In the genomic region with DNA sequence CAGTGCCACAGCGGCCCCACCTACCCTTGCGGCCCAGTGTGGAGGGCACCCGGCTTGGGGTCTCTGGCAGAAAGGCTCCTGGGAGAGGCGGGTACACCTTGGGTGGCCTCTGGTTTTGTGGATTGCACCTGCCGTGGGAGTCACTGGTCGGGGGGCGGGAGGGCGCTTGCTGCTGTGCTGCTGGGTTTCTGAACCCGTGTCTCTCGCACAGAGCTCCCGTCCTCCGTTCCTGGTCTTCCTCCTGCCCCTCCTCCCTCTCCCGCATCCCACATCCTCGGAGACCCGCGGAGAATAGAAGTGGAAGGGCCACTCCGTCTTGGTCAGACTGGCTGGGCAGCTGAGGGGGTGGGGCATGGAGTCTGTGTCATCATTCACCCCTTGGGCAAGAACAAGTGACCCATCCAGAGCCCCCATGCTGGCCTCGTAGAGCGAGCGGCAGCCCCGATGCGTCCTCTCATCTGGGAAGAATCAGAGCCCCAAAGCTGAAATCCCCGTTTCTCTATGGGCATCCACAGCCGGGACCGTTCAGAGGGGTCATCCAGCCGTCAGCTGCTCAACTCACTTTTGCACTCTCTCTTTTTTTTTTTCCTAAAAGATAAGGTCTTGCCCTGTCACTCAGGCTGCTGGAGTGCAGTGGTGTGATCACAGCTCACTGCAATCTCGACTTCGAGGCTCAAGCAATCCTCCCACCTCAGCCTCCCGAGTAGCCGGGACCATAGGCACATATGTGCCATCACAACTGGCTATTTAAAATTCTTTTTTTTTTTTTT, we compare ENCODE assay signal across 9 cellular contexts. TPM values are rescaled to one million over a fixed set of nuclear protein-coding genes. Genes with fewer than 3 reads are reported as not detected.
DNase-seq lines count a peak whose midpoint lies in the region; ATAC-seq, FAIRE-seq and TF ChIP-seq lines count a peak whose summit lies in the region.
"Had no signal": no experiment of that assay in that cellular context is flagged by ENCODE, and none has a peak within 500 bp of the region (broad histone marks: within the 10 kb centered on the region; RNA-seq: fewer than 3 reads in every experiment).

No MANE protein-coding gene starts in this region.

- H3K4me3 Mint-ChIP-seq in stimulated activated memory B cell treated with anti-CD40 and anti-IgM and Interleukin-4, amounts not matched to agents 10 μg/mL and 1 μg/mL and 100 μg/mL, for 72 hours, result no peak overlapping the region

- no peak for DNase-seq in HEK293T (ENCODE audit: extremely low spot score)
- DNase-seq in activated CD8-positive, alpha-beta memory T cell treated with anti-CD3 and anti-CD28 coated beads, Interleukin-2, amount 50 U/mL, for 4 hours, result peak; percentile 22
- peak; percentile 75 for DNase-seq in kidney
- DNase-seq in NCI-H2029 (lab: John Stamatoyannopoulos, UW), result no peak
- DNase-seq in nucleus accumbens (lab: John Stamatoyannopoulos, UW), result no peak
- DNase-seq: effector memory CD4-positive, alpha-beta T cell had no signal

- H3K4me3 ChIP-seq in kidney (ENCODE audit: low read length in 2 of 2), result no peak overlapping the region

- CTCF ChIA-PET in HEK293T (lab: Yijun Ruan, JAX), result interaction anchor here (1.0 kb wide), 1 partner anchor 28 kb away, joined by 3 read pairs; no protein-coding TSS in a partner anchor

- no peak for TF ChIP-seq CTCF in kidney (IDR thresholded peaks at IDR 0.05; ENCODE audit: borderline replicate concordance, extremely low read depth, insufficient read depth)

- H3K9ac ChIP-seq in kidney (ENCODE audit: low read length in 2 of 2), result peak overlapping the region in 1 of 2 donors; percentile 46

- ATAC-seq in stimulated activated memory B cell treated with anti-CD40 and anti-IgM and Interleukin-4, amounts not matched to agents 10 μg/mL and 1 μg/mL and 100 μg/mL, for 72 hours, result no peak
- no peak for ATAC-seq in HG02763 (IDR thresholded peaks at IDR 0.05; ENCODE audit: unreplicated experiment)

- POLR2A ChIA-PET in HEK293T (lab: Yijun Ruan, JAX), result interaction anchor here (0.9 to 1.0 kb wide), 2 partner anchors 29 to 32 kb away, joined by 3 read pairs; no protein-coding TSS in a partner anchor

- no peaks in the 10 kb centered on the region for H3K27me3 Mint-ChIP-seq in stimulated activated memory B cell treated with anti-CD40 and anti-IgM and Interleukin-4, amounts not matched to agents 10 μg/mL and 1 μg/mL and 100 μg/mL, for 72 hours

- peaks cover 22 to 35% of the 10 kb centered on the region in 2 donors for H3K4me1 ChIP-seq in kidney (ENCODE audit: control insufficient read depth in 1 of 2, insufficient read depth in 1 of 2, low read depth in 1 of 2, low read length in 2 of 2)

- H3K27ac ChIP-seq in kidney (ENCODE audit: low read depth in 2 of 2, low read length in 2 of 2), result peak overlapping the region; percentile 98

- H3K27ac Mint-ChIP-seq in stimulated activated memory B cell treated with anti-CD40 and anti-IgM and Interleukin-4, amounts not matched to agents 10 μg/mL and 1 μg/mL and 100 μg/mL, for 72 hours, result peak overlapping the region; percentile 90

- intact Hi-C loops in kidney (cut with DNase I), result no loop called here

- peaks cover 8% of the 10 kb centered on the region for H3K36me3 Mint-ChIP-seq in stimulated activated memory B cell treated with anti-CD40 and anti-IgM and Interleukin-4, amounts not matched to agents 10 μg/mL and 1 μg/mL and 100 μg/mL, for 72 hours

- H3K4me1 Mint-ChIP-seq in stimulated activated memory B cell treated with anti-CD40 and anti-IgM and Interleukin-4, amounts not matched to agents 10 μg/mL and 1 μg/mL and 100 μg/mL, for 72 hours, result peaks cover 39% of the 10 kb centered on the region

- no peaks in the 10 kb centered on the region for H3K9me3 ChIP-seq in kidney (ENCODE audit: control insufficient read depth in 1 of 2, low read length in 2 of 2)

- FAIRE-seq in kidney (lab: Jason Lieb, UNC), result no peak

- peaks cover 0 to 8% of the 10 kb centered on the region in 2 donors for H3K36me3 ChIP-seq in kidney (ENCODE audit: control insufficient read depth in 1 of 2, insufficient read depth in 2 of 2, low read length in 2 of 2)

- no peaks in the 10 kb centered on the region for H3K9me3 Mint-ChIP-seq in stimulated activated memory B cell treated with anti-CD40 and anti-IgM and Interleukin-4, amounts not matched to agents 10 μg/mL and 1 μg/mL and 100 μg/mL, for 72 hours

TF ChIP-seq in HEK293T, 16 proteins besides CTCF, POLR2A, EP300 and RAD21:
- TF ChIP-seq PKNOX1 (IDR thresholded peaks at IDR 0.05) (peak; percentile 43; the same call in 1 of the 2 replicates), HDGF (IDR thresholded peaks at IDR 0.05; ENCODE audit: borderline replicate concordance) (no peak)

RNA-seq across cellular contexts. Expression of gene MAFK, which starts 4.0 kb away (rescaled TPM):
- total RNA-seq in kidney, result 37.0 TPM
- polyA plus RNA-seq in kidney (ENCODE audit: insufficient read depth, low read depth, low replicate concordance), result 12.9 TPM

RNA-seq across cellular contexts. Expression of gene TMEM184A, which starts 21.5 kb away (rescaled TPM):
- total RNA-seq in kidney, result 11.0 TPM
- polyA plus RNA-seq in kidney (ENCODE audit: insufficient read depth, low read depth, low replicate concordance), result 6.8 TPM
- total RNA-seq: RPMI7951 had no signal

RNA-seq across cellular contexts. Expression of gene INTS1, which starts 30.3 kb away (rescaled TPM):
- total RNA-seq in kidney, result 91.3 TPM
- 62.8 TPM for polyA plus RNA-seq in kidney (ENCODE audit: insufficient read depth, low read depth, low replicate concordance)

RNA-seq across cellular contexts. Expression of gene PSMG3, which starts 35.3 kb away (rescaled TPM):
- 29.7 TPM for total RNA-seq in kidney
- 66.6 TPM for polyA plus RNA-seq in kidney (ENCODE audit: insufficient read depth, low read depth, low replicate concordance)

Comparison
In these comparisons a context has a peak if more than half of its experiments do, and no peak if none do; other contexts are left out.
1. DNase-seq: peak in activated CD8-positive, alpha-beta memory T cell treated with anti-CD3 and anti-CD28 coated beads, Interleukin-2, amount 50 U/mL, for 4 hours (single experiment) and kidney (single experiment); none in HEK293T (single experiment), NCI-H2029 (single experiment) and nucleus accumbens (0 of 56).